23 cellular contexts compared by ENCODE assay signal in genomic region chr6:168671028-168671862, GRCh38.
"Had no signal": no experiment of that assay in that cellular context is flagged by ENCODE, and none has a peak within 500 bp of the region (broad histone marks: within the 10 kb centered on the region; RNA-seq: fewer than 3 reads in every experiment).

No MANE protein-coding gene starts in this region.

- DNase-seq: activated B cell treated with CpG ODN at 0.5 μM for 24 hours; activated effector memory CD4-positive, alpha-beta T cell treated with anti-CD3 and anti-CD28 coated beads, Interleukin-2, amount 50 U/mL, for 16 hours; activated naive CD4-positive, alpha-beta T cell treated with anti-CD3 and anti-CD28 coated beads for 36 hours; activated naive CD8-positive, alpha-beta T cell treated with anti-CD3 and anti-CD28 coated beads, Interleukin-2, amount 10 ng/mL, durations not matched to agents 7 days and 5 days; activated T-cell treated with anti-CD3 and anti-CD28 coated beads, Interleukin-2, amount 50 U/mL, for 1 hour; brain microvascular endothelial cell; cortex of kidney; foreskin keratinocyte; heart right ventricle; ovary; stimulated activated CD4-positive, alpha-beta T cell treated with anti-CD3 and anti-CD28 coated beads, Interleukin-12 subunit alpha, Interleukin-12 subunit beta, amount 100 ng/mL, for 4 hours; stimulated activated CD4-positive, alpha-beta T cell treated with anti-CD3 and anti-CD28 coated beads, Interleukin-4, amount 100 ng/mL, for 1 hour; substantia nigra; T-cell had no signal

- H3K9me3 ChIP-seq: esophagus muscularis mucosa, heart right ventricle, neutrophil, ovary had no signal

- H3K27me3 ChIP-seq: brain microvascular endothelial cell, esophagus muscularis mucosa, foreskin keratinocyte, neutrophil, ovary had no signal

- H3K4me1 Mint-ChIP-seq: activated B cell treated with CpG ODN at 0.5 μM for 24 hours; activated naive CD8-positive, alpha-beta T cell treated with anti-CD3 and anti-CD28 coated beads, Interleukin-2, amount 10 ng/mL, durations not matched to agents 7 days and 5 days; memory B cell; T-cell had no signal

- H3K4me1 ChIP-seq: esophagus muscularis mucosa, heart right ventricle had no signal

- H3K9me3 Mint-ChIP-seq: activated B cell treated with CpG ODN at 0.5 μM for 24 hours; activated naive CD4-positive, alpha-beta T cell treated with anti-CD3 and anti-CD28 coated beads for 36 hours; activated naive CD8-positive, alpha-beta T cell treated with anti-CD3 and anti-CD28 coated beads, Interleukin-2, amount 10 ng/mL, durations not matched to agents 7 days and 5 days; activated T-helper 1 cell treated with anti-CD3 and anti-CD28 coated beads, Interleukin-12 subunit alpha, Interleukin-12 subunit beta, Interleukin-2, Interleukin-4 antibody, amounts not matched to agents 30 ng/mL and 10 ng/mL and 1 ng/mL, durations not matched to agents 14 hours and 24 hours and 36 hours; memory B cell; natural killer cell treated with Interleukin-12 subunit alpha and Interleukin-12 subunit beta and Interleukin-15 and Interleukin-18, amount 100 ng/mL, for 72 hours; stimulated activated naive CD8-positive, alpha-beta T cell treated with anti-CD3 and anti-CD28 coated beads, Interleukin-15, Interleukin-2, amounts not matched to agents 100 ng/mL and 50 ng/mL, for 24 hours; T-cell; T-helper 2 cell treated with Interferon-gamma antibody and Interleukin-4, amounts not matched to agents 5 μg/mL and 100 μg/mL, for 36 hours had no signal

- H3K27ac ChIP-seq: brain microvascular endothelial cell, esophagus muscularis mucosa, foreskin keratinocyte, heart right ventricle, neutrophil, ovary, skin epidermis had no signal

- H3K36me3 ChIP-seq: brain microvascular endothelial cell, neutrophil, ovary had no signal

- H3K36me3 Mint-ChIP-seq: activated naive CD8-positive, alpha-beta T cell treated with anti-CD3 and anti-CD28 coated beads, Interleukin-2, amount 10 ng/mL, durations not matched to agents 7 days and 5 days; memory B cell; natural killer cell treated with Interleukin-12 subunit alpha and Interleukin-12 subunit beta and Interleukin-15 and Interleukin-18, amount 100 ng/mL, for 72 hours; T-cell had no signal

- H3K4me3 ChIP-seq: esophagus muscularis mucosa, heart right ventricle, ovary, skin epidermis had no signal

- H3K27ac Mint-ChIP-seq: activated B cell treated with CpG ODN at 0.5 μM for 24 hours; activated naive CD4-positive, alpha-beta T cell treated with anti-CD3 and anti-CD28 coated beads for 36 hours; activated naive CD8-positive, alpha-beta T cell treated with anti-CD3 and anti-CD28 coated beads, Interleukin-2, amount 10 ng/mL, durations not matched to agents 7 days and 5 days; activated T-helper 1 cell treated with anti-CD3 and anti-CD28 coated beads, Interleukin-12 subunit alpha, Interleukin-12 subunit beta, Interleukin-2, Interleukin-4 antibody, amounts not matched to agents 30 ng/mL and 10 ng/mL and 1 ng/mL, durations not matched to agents 14 hours and 24 hours and 36 hours; memory B cell; natural killer cell treated with Interleukin-12 subunit alpha and Interleukin-12 subunit beta and Interleukin-15 and Interleukin-18, amount 100 ng/mL, for 72 hours; progenitor cell of endocrine pancreas; stimulated activated naive CD8-positive, alpha-beta T cell treated with anti-CD3 and anti-CD28 coated beads, Interleukin-15, Interleukin-2, amounts not matched to agents 100 ng/mL and 50 ng/mL, for 24 hours; T-cell; T-helper 2 cell treated with Interferon-gamma antibody and Interleukin-4, amounts not matched to agents 5 μg/mL and 100 μg/mL, for 36 hours had no signal

- H3K27me3 Mint-ChIP-seq: activated B cell treated with CpG ODN at 0.5 μM for 24 hours; progenitor cell of endocrine pancreas; stimulated activated naive CD8-positive, alpha-beta T cell treated with anti-CD3 and anti-CD28 coated beads, Interleukin-15, Interleukin-2, amounts not matched to agents 100 ng/mL and 50 ng/mL, for 24 hours had no signal

- ATAC-seq: foreskin keratinocyte, T-cell had no signal

- H3K4me3 Mint-ChIP-seq: activated B cell treated with CpG ODN at 0.5 μM for 24 hours; activated naive CD4-positive, alpha-beta T cell treated with anti-CD3 and anti-CD28 coated beads for 36 hours; activated naive CD8-positive, alpha-beta T cell treated with anti-CD3 and anti-CD28 coated beads, Interleukin-2, amount 10 ng/mL, durations not matched to agents 7 days and 5 days; activated T-helper 1 cell treated with anti-CD3 and anti-CD28 coated beads, Interleukin-12 subunit alpha, Interleukin-12 subunit beta, Interleukin-2, Interleukin-4 antibody, amounts not matched to agents 30 ng/mL and 10 ng/mL and 1 ng/mL, durations not matched to agents 14 hours and 24 hours and 36 hours; memory B cell; natural killer cell treated with Interleukin-12 subunit alpha and Interleukin-12 subunit beta and Interleukin-15 and Interleukin-18, amount 100 ng/mL, for 72 hours; stimulated activated naive CD8-positive, alpha-beta T cell treated with anti-CD3 and anti-CD28 coated beads, Interleukin-15, Interleukin-2, amounts not matched to agents 100 ng/mL and 50 ng/mL, for 24 hours; T-cell; T-helper 2 cell treated with Interferon-gamma antibody and Interleukin-4, amounts not matched to agents 5 μg/mL and 100 μg/mL, for 36 hours had no signal
